Comparison of ENCODE assay signal across 2 cellular contexts in genomic region chr7:87797798-87798403, GRCh38.
TF ChIP-seq lines count a peak whose summit lies in the region.

No MANE protein-coding gene starts in this region.

TF ChIP-seq in IMR-90, 13 proteins besides CTCF, POLR2A, EP300 and RAD21:
- TF ChIP-seq, protein P1, sequence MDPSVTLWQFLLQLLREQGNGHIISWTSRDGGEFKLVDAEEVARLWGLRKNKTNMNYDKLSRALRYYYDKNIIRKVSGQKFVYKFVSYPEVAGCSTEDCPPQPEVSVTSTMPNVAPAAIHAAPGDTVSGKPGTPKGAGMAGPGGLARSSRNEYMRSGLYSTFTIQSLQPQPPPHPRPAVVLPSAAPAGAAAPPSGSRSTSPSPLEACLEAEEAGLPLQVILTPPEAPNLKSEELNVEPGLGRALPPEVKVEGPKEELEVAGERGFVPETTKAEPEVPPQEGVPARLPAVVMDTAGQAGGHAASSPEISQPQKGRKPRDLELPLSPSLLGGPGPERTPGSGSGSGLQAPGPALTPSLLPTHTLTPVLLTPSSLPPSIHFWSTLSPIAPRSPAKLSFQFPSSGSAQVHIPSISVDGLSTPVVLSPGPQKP (IDR thresholded peaks at IDR 0.05; ENCODE audit: borderline replicate concordance, low read depth, low read length): no peak
- TF ChIP-seq RFX5 (IDR thresholded peaks at IDR 0.05; ENCODE audit: low read depth, low read length): no peak
- TF ChIP-seq SMC3 (IDR thresholded peaks at IDR 0.05; ENCODE audit: low read depth, low read length): peak; percentile 68
- no peak for TF ChIP-seq FOS (IDR thresholded peaks at IDR 0.05; ENCODE audit: low read depth, low read length)

TF ChIP-seq in H1, 55 proteins besides CTCF, POLR2A, EP300 and RAD21:
- TF ChIP-seq GABPA (IDR thresholded peaks at IDR 0.05; ENCODE audit: borderline replicate concordance, insufficient read depth, low read length): no peak
- no peak for TF ChIP-seq BRCA1 (IDR thresholded peaks at IDR 0.05; ENCODE audit: low read depth, low read length)
- no peak for TF ChIP-seq CHD1 (IDR thresholded peaks at IDR 0.05; ENCODE audit: low read depth, low read length)
- no peak for TF ChIP-seq SUZ12 (IDR thresholded peaks at IDR 0.05; ENCODE audit: low read length)
- TF ChIP-seq TEAD4 (IDR thresholded peaks at IDR 0.05; ENCODE audit: low read depth, low read length): peak; percentile 77; the same call in 1 of the 2 replicates
TF ChIP-seq in H1: peak in this region for 1.
